Comparison of ENCODE assay signal across 16 cellular contexts in the genomic region with DNA sequence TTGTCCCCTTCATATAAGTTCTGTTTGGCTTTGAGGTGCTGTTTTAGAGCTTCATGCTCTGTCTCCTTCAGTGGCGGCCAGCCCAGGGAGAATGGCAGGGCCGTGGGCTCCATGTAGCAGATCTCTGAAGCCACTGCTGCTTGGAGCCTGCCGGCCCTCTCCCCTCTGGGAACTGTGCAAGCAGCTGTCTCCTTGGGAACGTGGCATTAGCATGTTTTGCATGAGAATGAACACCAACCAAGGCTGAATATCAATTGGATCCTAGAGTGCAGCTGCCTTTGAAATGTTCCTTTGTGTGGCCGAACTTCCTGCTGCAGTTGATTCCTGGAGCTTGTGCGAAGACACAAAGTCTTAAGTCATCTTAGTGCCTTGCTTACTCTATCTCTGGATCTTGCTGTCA. TPM values are rescaled to one million over a fixed set of nuclear protein-coding genes. Genes with fewer than 3 reads are reported as not detected.
DNase-seq lines count a peak whose midpoint lies in the region; ATAC-seq lines count a peak whose summit lies in the region.
"Had no signal": no experiment of that assay in that cellular context is flagged by ENCODE, and none has a peak within 500 bp of the region (broad histone marks: within the 10 kb centered on the region; RNA-seq: fewer than 3 reads in every experiment).

No MANE protein-coding gene starts in this region.

- DNase-seq in NCI-H187 treated with DMSO at 0.1 percent for 48 hours (lab: John Stamatoyannopoulos, UW), result peak; percentile 4
- DNase-seq in NCI-H187 (lab: John Stamatoyannopoulos, UW), result no peak
- peak; percentile 24 for DNase-seq in NCI-H774 (lab: John Stamatoyannopoulos, UW)
- peak; percentile 66 for DNase-seq in iPS DF 4.7 (ENCODE audit: extremely low read depth, low spot score)
- DNase-seq in superior temporal gyrus (ENCODE audit: extremely low spot score), result peak; percentile 57
- DNase-seq in dermis blood vessel endothelial cell, result no peak
- DNase-seq in activated naive CD4-positive, alpha-beta T cell treated with Interleukin-2 at 50 U/mL for 16 hours, result no peak
- DNase-seq: activated CD4-positive, CD25-positive, alpha-beta regulatory T cell treated with anti-CD3 and anti-CD28 coated beads, Interleukin-2, amount 50 U/mL, for 72 hours; activated T-cell treated with anti-CD3 and anti-CD28 coated beads, Interleukin-2, amount 50 U/mL, for 72 hours; HCEC 1CT; KBM-7; NCI-H82; tibial artery had no signal

- no peak for ATAC-seq in HG03432 (IDR thresholded peaks at IDR 0.05; ENCODE audit: unreplicated experiment)
- ATAC-seq: activated T-cell treated with anti-CD3 and anti-CD28 coated beads, Interleukin-2, amount 50 U/mL, for 72 hours had no signal

RNA-seq across cellular contexts. Expression of gene CLDN34, which starts 39.1 kb away (rescaled TPM):
- total RNA-seq in dermis blood vessel endothelial cell, result not detected in 2 replicates
- total RNA-seq: activated T-cell treated with anti-CD3 and anti-CD28 coated beads, Interleukin-2, amount 50 U/mL, for 72 hours; epithelial cell of proximal tubule; SK-MEL-5 had no signal

Comparison
In these comparisons a context has a peak if more than half of its experiments do, and no peak if none do; other contexts are left out.
1. DNase-seq: peak in NCI-H187 treated with DMSO at 0.1 percent for 48 hours (single experiment), NCI-H774 (single experiment), iPS DF 4.7 (single experiment) and superior temporal gyrus (single experiment); none in NCI-H187 (0 of 2), dermis blood vessel endothelial cell (single experiment) and activated naive CD4-positive, alpha-beta T cell treated with Interleukin-2 at 50 U/mL for 16 hours (single experiment).